In genomic region chr9:97632992-97633858, GRCh38 we compare ENCODE assay signal across 8 cellular contexts. TPM values are rescaled to one million over a fixed set of nuclear protein-coding genes. Genes with fewer than 3 reads are reported as not detected.
DNase-seq lines count a peak whose midpoint lies in the region; ATAC-seq, FAIRE-seq and TF ChIP-seq lines count a peak whose summit lies in the region.

Gene NCBP1 (plus strand): TSS chr9:97633821. CDS start chr9:97633882, 61 bp downstream.
Gene TSTD2 (minus strand): TSS chr9:97633368. CDS start chr9:97627562, 5,806 bp downstream.

- no peak for TF ChIP-seq CTCF in H1 (IDR thresholded peaks at IDR 0.05; ENCODE audit: control extremely low read depth in 1 of 3, insufficient read depth in 1 of 3, low read depth in 1 of 3, low read length in 3 of 3)

- no peaks in the 10 kb centered on the region for H3K9me3 ChIP-seq in H1 (ENCODE audit: insufficient read depth in 2 of 2, low read depth in 1 of 2, low read length in 1 of 2)

- peak within 1 kb of the TSS; percentile 98 for H3K27ac ChIP-seq in H1 (ENCODE audit: low read depth, low read length)
- H3K27ac ChIP-seq in mesendoderm (ENCODE audit: low read depth, low read length) = peak within 1 kb of the TSS; percentile 99

- H3K18ac ChIP-seq in H1 (ENCODE audit: extremely low read depth, low read length) (peak within 1 kb of the TSS; percentile 96), mesendoderm (ENCODE audit: low read length) (peak within 1 kb of the TSS; percentile 95)

- no peak within 1 kb of the TSS for H2BK20ac ChIP-seq in H1 (ENCODE audit: low read length)

- H2BK120ac ChIP-seq in H1 (replicated peaks; ENCODE audit: low read depth, low read length) (no peak within 1 kb of the TSS), mesendoderm (ENCODE audit: low read depth, low read length) (no peak within 1 kb of the TSS)

- H2BK15ac ChIP-seq in H1 (ENCODE audit: low read length) (no peak within 1 kb of the TSS; the same call in 1 of the 2 replicates), mesendoderm (replicated peaks; ENCODE audit: low read depth) (peak within 1 kb of the TSS; percentile 25)

- H3K4me2 ChIP-seq in H1 (ENCODE audit: insufficient read depth in 1 of 2, low read depth in 2 of 2, low read length in 2 of 2) (peak within 1 kb of the TSS; percentile 72 to 89), mesendoderm (ENCODE audit: low read length) (peak within 1 kb of the TSS; percentile 97)

- H3K4ac ChIP-seq in H1 (replicated peaks; ENCODE audit: insufficient read length, low read depth, low read length) = peak within 1 kb of the TSS; percentile 91
- peak within 1 kb of the TSS; percentile 87 for H3K4ac ChIP-seq in mesendoderm (ENCODE audit: low read depth, low read length)

- H2BK12ac ChIP-seq in H1 (ENCODE audit: low read depth, low read length) = peak within 1 kb of the TSS; percentile 91; the same call in 1 of the 2 replicates

- CTCF ChIA-PET in H1 (lab: Charles Lee; ENCODE audit: partially characterized antibody) = interaction anchor here (0.9 to 3.0 kb wide), 4 partner anchors 13 to 268 kb away, joined by 3 to 16 read pairs (median 4); no protein-coding TSS in a partner anchor

- H3K14ac ChIP-seq in H1 (ENCODE audit: insufficient read length) = no peak within 1 kb of the TSS

- POLR2A ChIA-PET in H1 (lab: Charles Lee; ENCODE audit: partially characterized antibody) = interaction anchor here (0.5 to 2.3 kb wide), 17 partner anchors 10 to 1015 kb away, joined by 3 to 9 read pairs (median 4); no protein-coding TSS in a partner anchor

- peaks cover 0 to 15% (median 4%) of the 10 kb centered on the region in 4 experiments; a peak in 6 of 7 replicates for H3K4me1 ChIP-seq in H1 (replicated peaks in 1 of 4; ENCODE audit: control insufficient read depth in 3 of 4, insufficient read depth in 4 of 4, low read length in 3 of 4)
- no peaks in the 10 kb centered on the region for H3K4me1 ChIP-seq in mesendoderm (ENCODE audit: control insufficient read depth, low read depth, low read length)

- H3K23ac ChIP-seq in H1 (ENCODE audit: insufficient read length) (no peak within 1 kb of the TSS), mesendoderm (ENCODE audit: low read length) (peak within 1 kb of the TSS; percentile 95)

- peak within 1 kb of the TSS; percentile 97 for H2BK5ac ChIP-seq in H1 (ENCODE audit: low read depth, low read length)
- H2BK5ac ChIP-seq in mesendoderm (ENCODE audit: low read length) = peak within 1 kb of the TSS; percentile 67

- H4K5ac ChIP-seq in H1 (ENCODE audit: insufficient read length, low read depth, low read length) = peak within 1 kb of the TSS; percentile 99
- H4K5ac ChIP-seq in mesendoderm (ENCODE audit: low read length) = no peak within 1 kb of the TSS

- peak; percentile 92 for DNase-seq in COLO829 (ENCODE audit: low spot score)
- peak; percentile 80 for DNase-seq in HTR-8/SVneo (ENCODE audit: insufficient read length, low spot score)
- DNase-seq in NOMO-1 treated with dmso at 0.1 percent for 144 hours (lab: John Stamatoyannopoulos, UW; ENCODE audit: unreplicated experiment) = peak; percentile 99
- DNase-seq in activated CD8-positive, alpha-beta memory T cell treated with anti-CD3 and anti-CD28 coated beads for 48 hours (ENCODE audit: low read depth in 2 of 3, low spot score in 2 of 3) = peak; percentile 79 to 92 (median 92)
- DNase-seq in H1 (ENCODE audit: low read depth in 1 of 2, low spot score in 2 of 2) = peak; percentile 84 to 93
- DNase-seq in mesendoderm = peak; percentile 99
- peak; percentile 88 for DNase-seq in stimulated activated CD8-positive, alpha-beta memory T cell treated with anti-CD3 and anti-CD28 coated beads, Interleukin-15, amount 100 ng/mL, for 1 hour (ENCODE audit: low read depth)

- TF ChIP-seq EP300 in H1 (IDR thresholded peaks at IDR 0.05; ENCODE audit: borderline replicate concordance in 1 of 2, low read depth in 2 of 2, low read length in 2 of 2) = peak in 1 of 2 experiments; percentile 2; a peak in 1 of 3 replicates

- H4K20me1 ChIP-seq in H1 (replicated peaks in 1 of 2; ENCODE audit: control insufficient read depth in 1 of 2, insufficient read depth in 2 of 2, low read length in 2 of 2) = peaks cover 10% of the 10 kb centered on the region in 2 experiments

- H3K36me3 ChIP-seq in H1 (ENCODE audit: control insufficient read depth in 2 of 4, insufficient read depth in 4 of 4, low read length in 3 of 4) = no peaks in the 10 kb centered on the region
- no peaks in the 10 kb centered on the region for H3K36me3 ChIP-seq in mesendoderm (ENCODE audit: control insufficient read depth, insufficient read depth, low read length)

- FAIRE-seq in HTR-8/SVneo (lab: Jason Lieb, UNC) = peak; percentile 77
- FAIRE-seq in H1 (lab: Jason Lieb, UNC) = no peak

- ATAC-seq in GM21367 (IDR thresholded peaks at IDR 0.05; ENCODE audit: unreplicated experiment) = peak; percentile 79

- H3K23me2 ChIP-seq in H1 (ENCODE audit: low read depth, low read length) = peaks cover 5% of the 10 kb centered on the region

- 2% methylated on average over 61 of the region's 83 CpGs; no CpG with 5 or more reads in 1 of the 2 experiments for WGBS in H1 (ENCODE audit: extremely low coverage in 1 of 2, insufficient coverage in 1 of 2, insufficient read length in 1 of 2, insufficient replicate concordance in 2 of 2, low coverage in 1 of 2, low lambda C conversion rate in 2 of 2, missing lambda C conversion rate in 1 of 2), 2 experiments
- WGBS in mesendoderm (ENCODE audit: extremely low coverage, insufficient coverage, low lambda C conversion rate) = no CpG with 5 or more reads among the region's 83 CpGs

- H2AFZ ChIP-seq in H1 (ENCODE audit: low read length) = peak within 1 kb of the TSS; percentile 54; the same call in 1 of the 2 replicates

- peak within 1 kb of the TSS; percentile 70 to 91 (median 87) for H3K4me3 ChIP-seq in H1 (ENCODE audit: extremely low read depth in 1 of 4, insufficient read depth in 2 of 4, low read depth in 3 of 4, low read length in 4 of 4)
- H3K4me3 ChIP-seq in mesendoderm (ENCODE audit: low read length) = peak within 1 kb of the TSS; percentile 88

- H3K56ac ChIP-seq in H1 (replicated peaks; ENCODE audit: insufficient read length, low read depth, low read length) (peak within 1 kb of the TSS; percentile 52), mesendoderm (ENCODE audit: low read length) (peak within 1 kb of the TSS; percentile 99)

- TF ChIP-seq POLR2A in H1 (IDR thresholded peaks at IDR 0.05; ENCODE audit: control extremely low read depth in 1 of 2, low read depth in 2 of 2, low read length in 2 of 2) = peak; percentile 64 to 72

- peak within 1 kb of the TSS; percentile 96 for H4K8ac ChIP-seq in H1 (ENCODE audit: extremely low read depth, insufficient read depth, low read length)
- H4K8ac ChIP-seq in mesendoderm (ENCODE audit: low read depth, low read length) = peak within 1 kb of the TSS; percentile 42

- H3K79me2 ChIP-seq in H1 (ENCODE audit: control insufficient read depth in 1 of 2, insufficient read depth in 2 of 2, low read length in 2 of 2) (peaks cover 29 to 80% of the 10 kb centered on the region in 2 experiments), mesendoderm (ENCODE audit: control insufficient read depth, insufficient read depth, low read length) (peaks cover 58% of the 10 kb centered on the region)

- peak within 1 kb of the TSS; percentile 88 to 98 (median 94) for H3K9ac ChIP-seq in H1 (replicated peaks in 1 of 4; ENCODE audit: extremely low read depth in 1 of 4, low read depth in 3 of 4, low read length in 3 of 4)
- peak within 1 kb of the TSS; percentile 98 for H3K9ac ChIP-seq in mesendoderm (ENCODE audit: low read length)

- H3K27me3 ChIP-seq in H1 (replicated peaks in 1 of 4; ENCODE audit: control insufficient read depth in 3 of 4, extremely low read depth in 1 of 4, insufficient read depth in 3 of 4, low read length in 3 of 4) = no peaks in the 10 kb centered on the region
- H3K27me3 ChIP-seq in mesendoderm (ENCODE audit: insufficient read depth, low read length, poor library complexity) = no peaks in the 10 kb centered on the region

- TF ChIP-seq RAD21 in H1 (IDR thresholded peaks at IDR 0.05 in 1 of 2, conservative IDR thresholded peaks at IDR 0.05 in 1 of 2; ENCODE audit: low read depth in 2 of 2, low read length in 2 of 2) = no peak

- H4K91ac ChIP-seq in H1 (replicated peaks; ENCODE audit: insufficient read length, low read length) = peak within 1 kb of the TSS; percentile 78

- no peak within 1 kb of the TSS for H2AK5ac ChIP-seq in H1 (ENCODE audit: low read depth, low read length)
- H2AK5ac ChIP-seq in mesendoderm (ENCODE audit: low read length) = no peak within 1 kb of the TSS

- peaks cover 8% of the 10 kb centered on the region; the same call in 1 of the 2 replicates for H3K79me1 ChIP-seq in H1 (ENCODE audit: low read depth, low read length)
- peaks cover 15% of the 10 kb centered on the region for H3K79me1 ChIP-seq in mesendoderm (ENCODE audit: low read length)

TF ChIP-seq in H1, 55 proteins besides CTCF, POLR2A, EP300 and RAD21 (continues in another document):
- TF ChIP-seq GABPA (IDR thresholded peaks at IDR 0.05; ENCODE audit: borderline replicate concordance, insufficient read depth, low read length) (0 out of 2 replicates have a peak, but pooled peaks have one; percentile 49), KDM5A (IDR thresholded peaks at IDR 0.05; ENCODE audit: low read length) (no peak), SRF (IDR thresholded peaks at IDR 0.05; ENCODE audit: low read depth, low read length) (no peak), KDM4A (IDR thresholded peaks at IDR 0.05; ENCODE audit: low read depth, low read length, severe bottlenecking) (peak; percentile 67)

RNA-seq across cellular contexts. Expression of gene NCBP1, which starts in this region (rescaled TPM):
- total RNA-seq in H1 (2021; fragmentation: NEBNext Ultra II Directional; extraction: Animal tissue kit (Norgen Biotek cat#: 25700)) = 54.0 and 57.5 TPM in 2 replicates
- 9.9 and 14.7 TPM in 2 replicates for polyA plus RNA-seq in H1 (2011; rRNA removed)
- polyA plus RNA-seq in H1 (2011; cell fraction: cytosol; rRNA removed) = 21.7 TPM
- polyA plus RNA-seq in H1 (2011; cell fraction: nucleus; rRNA removed) = 14.9 TPM
- 25.0 to 49.7 TPM (median 33.9 TPM) in 4 replicates for polyA plus RNA-seq in H1 (2012, experiment 1 of 2)
- 3.0 TPM for polyA plus RNA-seq in H1 (2012, experiment 2 of 2)
- 36.1 TPM for polyA plus RNA-seq in H1 (2013, experiment 1 of 2)
- 30.7 TPM for polyA plus RNA-seq in H1 (2013, experiment 2 of 2)
- 40.8 and 48.7 TPM in 2 replicates for polyA minus RNA-seq in H1 (2011; rRNA and poly(A)+ RNA removed)
- polyA minus RNA-seq in H1 (2011; cell fraction: cytosol; rRNA and poly(A)+ RNA removed) = 31.0 TPM
- polyA minus RNA-seq in H1 (2011; cell fraction: nucleus; rRNA and poly(A)+ RNA removed) = 50.2 TPM
- polyA plus RNA-seq in mesendoderm (2013, experiment 1 of 2) = 42.2 TPM
- polyA plus RNA-seq in mesendoderm (2013, experiment 2 of 2) = 39.8 TPM

RNA-seq across cellular contexts. Expression of gene TSTD2, which starts in this region (rescaled TPM):
- total RNA-seq in H1 (2021; fragmentation: NEBNext Ultra II Directional; extraction: Animal tissue kit (Norgen Biotek cat#: 25700)) = 16.1 and 16.3 TPM in 2 replicates
- polyA plus RNA-seq in H1 (2011; rRNA removed) = 15.6 and 17.5 TPM in 2 replicates
- 19.2 TPM for polyA plus RNA-seq in H1 (2011; cell fraction: cytosol; rRNA removed)
- 28.4 TPM for polyA plus RNA-seq in H1 (2011; cell fraction: nucleus; rRNA removed)
- 12.4 to 17.5 TPM (median 15.4 TPM) in 4 replicates for polyA plus RNA-seq in H1 (2012, experiment 1 of 2)
- 0.88 TPM for polyA plus RNA-seq in H1 (2012, experiment 2 of 2)
- polyA plus RNA-seq in H1 (2013, experiment 1 of 2) = 12.2 TPM
- 10.3 TPM for polyA plus RNA-seq in H1 (2013, experiment 2 of 2)
- 32.7 and 33.0 TPM in 2 replicates for polyA minus RNA-seq in H1 (2011; rRNA and poly(A)+ RNA removed)
- 15.8 TPM for polyA minus RNA-seq in H1 (2011; cell fraction: cytosol; rRNA and poly(A)+ RNA removed)
- 33.1 TPM for polyA minus RNA-seq in H1 (2011; cell fraction: nucleus; rRNA and poly(A)+ RNA removed)
- 12.9 TPM for polyA plus RNA-seq in mesendoderm (2013, experiment 1 of 2)
- 12.9 TPM for polyA plus RNA-seq in mesendoderm (2013, experiment 2 of 2)

Comparison
In these comparisons a context has a peak if more than half of its experiments do, and no peak if none do; other contexts are left out.
1. Peak in every context shown above with its lines: DNase-seq, ATAC-seq, H3K4me3 ChIP-seq and H3K27ac ChIP-seq.